Comparison of ENCODE assay signal across 1 cellular context in genomic region chr3:55160241-55160877, GRCh38.
A peak's percentile ranks its signal among the peaks of the same experiment; 100 is the strongest.
TF ChIP-seq lines count a peak whose summit lies in the region.

No MANE protein-coding gene starts in this region.

TF ChIP-seq in GM12878, 131 proteins besides CTCF, POLR2A, EP300 and RAD21 (continued from another document):
- TF ChIP-seq, protein P1, sequence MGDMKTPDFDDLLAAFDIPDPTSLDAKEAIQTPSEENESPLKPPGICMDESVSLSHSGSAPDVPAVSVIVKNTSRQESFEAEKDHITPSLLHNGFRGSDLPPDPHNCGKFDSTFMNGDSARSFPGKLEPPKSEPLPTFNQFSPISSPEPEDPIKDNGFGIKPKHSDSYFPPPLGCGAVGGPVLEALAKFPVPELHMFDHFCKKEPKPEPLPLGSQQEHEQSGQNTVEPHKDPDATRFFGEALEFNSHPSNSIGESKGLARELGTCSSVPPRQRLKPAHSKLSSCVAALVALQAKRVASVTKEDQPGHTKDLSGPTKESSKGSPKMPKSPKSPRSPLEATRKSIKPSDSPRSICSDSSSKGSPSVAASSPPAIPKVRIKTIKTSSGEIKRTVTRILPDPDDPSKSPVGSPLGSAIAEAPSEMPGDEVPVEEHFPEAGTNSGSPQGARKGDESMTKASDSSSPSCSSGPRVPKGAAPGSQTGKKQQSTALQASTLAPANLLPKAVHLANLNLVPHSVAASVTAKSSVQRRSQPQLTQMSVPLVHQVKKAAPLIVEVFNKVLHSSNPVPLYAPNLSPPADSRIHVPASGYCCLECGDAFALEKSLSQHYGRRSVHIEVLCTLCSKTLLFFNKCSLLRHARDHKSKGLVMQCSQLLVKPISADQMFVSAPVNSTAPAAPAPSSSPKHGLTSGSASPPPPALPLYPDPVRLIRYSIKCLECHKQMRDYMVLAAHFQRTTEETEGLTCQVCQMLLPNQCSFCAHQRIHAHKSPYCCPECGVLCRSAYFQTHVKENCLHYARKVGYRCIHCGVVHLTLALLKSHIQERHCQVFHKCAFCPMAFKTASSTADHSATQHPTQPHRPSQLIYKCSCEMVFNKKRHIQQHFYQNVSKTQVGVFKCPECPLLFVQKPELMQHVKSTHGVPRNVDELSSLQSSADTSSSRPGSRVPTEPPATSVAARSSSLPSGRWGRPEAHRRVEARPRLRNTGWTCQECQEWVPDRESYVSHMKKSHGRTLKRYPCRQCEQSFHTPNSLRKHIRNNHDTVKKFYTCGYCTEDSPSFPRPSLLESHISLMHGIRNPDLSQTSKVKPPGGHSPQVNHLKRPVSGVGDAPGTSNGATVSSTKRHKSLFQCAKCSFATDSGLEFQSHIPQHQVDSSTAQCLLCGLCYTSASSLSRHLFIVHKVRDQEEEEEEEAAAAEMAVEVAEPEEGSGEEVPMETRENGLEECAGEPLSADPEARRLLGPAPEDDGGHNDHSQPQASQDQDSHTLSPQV (IDR thresholded peaks at IDR 0.05): no peak
- TF ChIP-seq FOS (IDR thresholded peaks at IDR 0.05; ENCODE audit: borderline replicate concordance, extremely low read depth, insufficient read length) (no peak), NBN (IDR thresholded peaks at IDR 0.05) (no peak), BHLHE40 (IDR thresholded peaks at IDR 0.05; ENCODE audit: borderline replicate concordance in 1 of 2, low read depth in 2 of 2, low read length in 1 of 2) (no peak), PAX8 (IDR thresholded peaks at IDR 0.05) (no peak), MEF2B (IDR thresholded peaks at IDR 0.05; ENCODE audit: partially characterized antibody, poor library complexity, severe bottlenecking) (peak; percentile 36), BCL11A (IDR thresholded peaks at IDR 0.05; ENCODE audit: low read depth, low read length) (0 out of 2 replicates have a peak, but pooled peaks have one; percentile 41), RUNX3 (IDR thresholded peaks at IDR 0.05; ENCODE audit: low read length) (peak; percentile 10; the same call in 1 of the 2 replicates), KAT2A (conservative IDR thresholded peaks at IDR 0.05; ENCODE audit: control insufficient read depth, low read depth, low read length) (no peak), SPI1 (IDR thresholded peaks at IDR 0.05; ENCODE audit: borderline replicate concordance, insufficient read depth, low read depth, low read length) (peak; percentile 19; the same call in 1 of the 2 replicates), SUPT20H (IDR thresholded peaks at IDR 0.05; ENCODE audit: borderline replicate concordance, control insufficient read depth, low read depth, low read length) (no peak), HDAC6 (IDR thresholded peaks at IDR 0.05; ENCODE audit: unreplicated experiment) (no peak), BACH1 (IDR thresholded peaks at IDR 0.05; ENCODE audit: borderline replicate concordance) (no peak), CHD1 (IDR thresholded peaks at IDR 0.05; ENCODE audit: low read depth, low read length) (no peak)
- TF ChIP-seq, protein P2, sequence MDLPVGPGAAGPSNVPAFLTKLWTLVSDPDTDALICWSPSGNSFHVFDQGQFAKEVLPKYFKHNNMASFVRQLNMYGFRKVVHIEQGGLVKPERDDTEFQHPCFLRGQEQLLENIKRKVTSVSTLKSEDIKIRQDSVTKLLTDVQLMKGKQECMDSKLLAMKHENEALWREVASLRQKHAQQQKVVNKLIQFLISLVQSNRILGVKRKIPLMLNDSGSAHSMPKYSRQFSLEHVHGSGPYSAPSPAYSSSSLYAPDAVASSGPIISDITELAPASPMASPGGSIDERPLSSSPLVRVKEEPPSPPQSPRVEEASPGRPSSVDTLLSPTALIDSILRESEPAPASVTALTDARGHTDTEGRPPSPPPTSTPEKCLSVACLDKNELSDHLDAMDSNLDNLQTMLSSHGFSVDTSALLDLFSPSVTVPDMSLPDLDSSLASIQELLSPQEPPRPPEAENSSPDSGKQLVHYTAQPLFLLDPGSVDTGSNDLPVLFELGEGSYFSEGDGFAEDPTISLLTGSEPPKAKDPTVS (IDR thresholded peaks at IDR 0.05; ENCODE audit: low read depth, low read length): no peak
TF ChIP-seq in GM12878: peak in this region for 6.
